ENCODE assay signal across 17 cellular contexts in the genomic region with DNA sequence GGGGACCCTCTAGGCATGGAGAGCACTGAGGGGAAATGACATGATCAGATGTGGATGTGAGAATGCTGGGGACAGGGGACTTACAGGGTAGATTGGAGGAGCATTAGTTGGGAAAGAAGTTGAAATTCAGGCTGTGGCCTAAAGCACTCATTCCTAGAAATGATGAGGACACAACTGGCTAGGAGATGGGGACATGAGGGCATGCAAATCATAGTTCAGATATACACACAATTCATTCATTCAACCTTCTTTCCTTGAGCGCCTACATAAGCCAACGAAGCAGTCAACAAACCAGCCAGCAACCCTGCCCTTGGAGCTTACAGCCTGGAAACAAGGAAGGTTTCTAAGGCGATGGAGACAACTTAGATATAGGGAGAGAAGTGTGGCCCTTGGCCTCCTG. TPM values are rescaled to one million over a fixed set of nuclear protein-coding genes. Genes with fewer than 3 reads are reported as not detected.
DNase-seq lines count a peak whose midpoint lies in the region; ATAC-seq and TF ChIP-seq lines count a peak whose summit lies in the region.
"Had no signal": no experiment of that assay in that cellular context is flagged by ENCODE, and none has a peak within 500 bp of the region (broad histone marks: within the 10 kb centered on the region; RNA-seq: fewer than 3 reads in every experiment).

No MANE protein-coding gene starts in this region.

- no peaks in the 10 kb centered on the region; the same call in 1 of the 2 replicates for H3K27me3 ChIP-seq in Caco-2 (replicated peaks; ENCODE audit: control insufficient read depth, insufficient read depth, low read length)

- peak overlapping the region; percentile 8 for H3K4me3 Mint-ChIP-seq in natural killer cell treated with Interleukin-12 subunit alpha and Interleukin-12 subunit beta and Interleukin-15 and Interleukin-18, amount 100 ng/mL, for 72 hours
- H3K4me3 Mint-ChIP-seq in natural killer cell (no peak overlapping the region), activated B cell treated with CpG ODN at 0.5 μM for 24 hours (no peak overlapping the region), Caco-2 (ENCODE audit: unreplicated experiment) (no peak overlapping the region)
- H3K4me3 Mint-ChIP-seq in stimulated activated effector memory CD8-positive, alpha-beta T cell treated with anti-CD3 and anti-CD28 coated beads, Interleukin-12 subunit alpha, Interleukin-12 subunit beta, amount 100 ng/mL, for 72 hours, result no peak overlapping the region
- H3K4me3 Mint-ChIP-seq: B cell; CD14-positive monocyte; CD8-positive, alpha-beta memory T cell had no signal

- peaks cover 8 to 36% of the 10 kb centered on the region in 2 donors for H3K4me1 Mint-ChIP-seq in natural killer cell treated with Interleukin-12 subunit alpha and Interleukin-12 subunit beta and Interleukin-15 and Interleukin-18, amount 100 ng/mL, for 72 hours (ENCODE audit: low read depth in 2 of 2)
- H3K4me1 Mint-ChIP-seq in natural killer cell (no peaks in the 10 kb centered on the region), activated B cell treated with CpG ODN at 0.5 μM for 24 hours (no peaks in the 10 kb centered on the region), Caco-2 (ENCODE audit: low read depth, unreplicated experiment) (no peaks in the 10 kb centered on the region)
- peaks cover 22% of the 10 kb centered on the region for H3K4me1 Mint-ChIP-seq in stimulated activated effector memory CD8-positive, alpha-beta T cell treated with anti-CD3 and anti-CD28 coated beads, Interleukin-12 subunit alpha, Interleukin-12 subunit beta, amount 100 ng/mL, for 72 hours
- H3K4me1 Mint-ChIP-seq: CD8-positive, alpha-beta memory T cell had no signal

- no TSS peak for BruUV-seq in Caco-2 (replicated peaks; lab: Mats Ljungman, UMichigan)

- CTCF ChIA-PET in activated B cell treated with CpG ODN at 0.5 μM for 24 hours (lab: Charles Lee), result interaction anchor here (0.5 to 1.3 kb wide), 3 partner anchors 52 to 116 kb away, joined by 3 to 5 read pairs (median 3); no protein-coding TSS in a partner anchor
- CTCF ChIA-PET in Caco-2 (lab: Charles Lee), result no interaction called here

- H3K9me3 Mint-ChIP-seq in natural killer cell treated with Interleukin-12 subunit alpha and Interleukin-12 subunit beta and Interleukin-15 and Interleukin-18, amount 100 ng/mL, for 72 hours, result no peaks in the 10 kb centered on the region
- H3K9me3 Mint-ChIP-seq in natural killer cell (no peaks in the 10 kb centered on the region), activated B cell treated with CpG ODN at 0.5 μM for 24 hours (no peaks in the 10 kb centered on the region), Caco-2 (ENCODE audit: unreplicated experiment) (no peaks in the 10 kb centered on the region)
- H3K9me3 Mint-ChIP-seq in stimulated activated effector memory CD8-positive, alpha-beta T cell treated with anti-CD3 and anti-CD28 coated beads, Interleukin-12 subunit alpha, Interleukin-12 subunit beta, amount 100 ng/mL, for 72 hours, result no peaks in the 10 kb centered on the region

- TF ChIP-seq CTCF in natural killer cell (IDR thresholded peaks at IDR 0.05) (no peak), activated B cell treated with CpG ODN at 0.5 μM for 24 hours (IDR thresholded peaks at IDR 0.05) (no peak), Caco-2 (IDR thresholded peaks at IDR 0.05; ENCODE audit: insufficient read depth in 1 of 2, low read depth in 1 of 2, low read length in 1 of 2, severe bottlenecking in 1 of 2, unreplicated experiment in 1 of 2) (no peak)

- no peaks in the 10 kb centered on the region for H3K4me1 ChIP-seq in Caco-2

- peak overlapping the region in 1 of 2 donors; percentile 57 for H3K27ac Mint-ChIP-seq in natural killer cell treated with Interleukin-12 subunit alpha and Interleukin-12 subunit beta and Interleukin-15 and Interleukin-18, amount 100 ng/mL, for 72 hours
- no peak overlapping the region for H3K27ac Mint-ChIP-seq in natural killer cell
- H3K27ac Mint-ChIP-seq in activated B cell treated with CpG ODN at 0.5 μM for 24 hours, result peak overlapping the region; percentile 26
- peak overlapping the region; percentile 23 for H3K27ac Mint-ChIP-seq in stimulated activated effector memory CD8-positive, alpha-beta T cell treated with anti-CD3 and anti-CD28 coated beads, Interleukin-12 subunit alpha, Interleukin-12 subunit beta, amount 100 ng/mL, for 72 hours
- no peak overlapping the region for H3K27ac Mint-ChIP-seq in Caco-2 (ENCODE audit: unreplicated experiment)
- H3K27ac Mint-ChIP-seq: B cell; CD8-positive, alpha-beta memory T cell had no signal

- no peaks in the 10 kb centered on the region for H3K36me3 Mint-ChIP-seq in natural killer cell treated with Interleukin-12 subunit alpha and Interleukin-12 subunit beta and Interleukin-15 and Interleukin-18, amount 100 ng/mL, for 72 hours
- H3K36me3 Mint-ChIP-seq in natural killer cell (no peaks in the 10 kb centered on the region), activated B cell treated with CpG ODN at 0.5 μM for 24 hours (ENCODE audit: low read depth) (peaks cover 90% of the 10 kb centered on the region), Caco-2 (ENCODE audit: insufficient read depth, unreplicated experiment) (no peaks in the 10 kb centered on the region)
- peaks cover 14% of the 10 kb centered on the region for H3K36me3 Mint-ChIP-seq in stimulated activated effector memory CD8-positive, alpha-beta T cell treated with anti-CD3 and anti-CD28 coated beads, Interleukin-12 subunit alpha, Interleukin-12 subunit beta, amount 100 ng/mL, for 72 hours

- no peaks in the 10 kb centered on the region for H3K36me3 ChIP-seq in Caco-2 (ENCODE audit: control insufficient read depth, insufficient read depth, low read length)

- POLR2A ChIA-PET in activated B cell treated with CpG ODN at 0.5 μM for 24 hours (lab: Charles Lee) (interaction anchor here (1.0 to 1.6 kb wide), 2 partner anchors 9 to 13 kb away, joined by 4 to 5 read pairs; no protein-coding TSS in a partner anchor), Caco-2 (lab: Charles Lee) (no interaction called here)

- intact Hi-C loops in natural killer cell (cut with micrococcal nuclease), result no loop called here
- intact Hi-C loops in activated B cell treated with CpG ODN at 0.5 μM for 24 hours (cut with micrococcal nuclease), result loop anchor here (10.0 kb wide), 1 partner anchor 47 kb away; no protein-coding TSS in a partner anchor
- intact Hi-C loops in Caco-2 (cut with micrococcal nuclease; ENCODE audit: unreplicated experiment), result loop anchor here (10.0 kb wide), 1 partner anchor 63 kb away; a partner anchor contains a TSS

- H3K27me3 Mint-ChIP-seq in natural killer cell treated with Interleukin-12 subunit alpha and Interleukin-12 subunit beta and Interleukin-15 and Interleukin-18, amount 100 ng/mL, for 72 hours, result peaks cover 6 to 14% of the 10 kb centered on the region in 2 donors
- peaks cover 0 to 8% of the 10 kb centered on the region in 2 donors for H3K27me3 Mint-ChIP-seq in natural killer cell (ENCODE audit: low read depth in 2 of 2)
- no peaks in the 10 kb centered on the region for H3K27me3 Mint-ChIP-seq in activated B cell treated with CpG ODN at 0.5 μM for 24 hours
- peaks cover 26% of the 10 kb centered on the region for H3K27me3 Mint-ChIP-seq in Caco-2 (ENCODE audit: insufficient read depth, unreplicated experiment)
- H3K27me3 Mint-ChIP-seq: B cell had no signal

- DNase-seq in natural killer cell treated with Interleukin-12 subunit alpha and Interleukin-12 subunit beta and Interleukin-15 and Interleukin-18, amount 100 ng/mL, for 72 hours (ENCODE audit: low spot score), result no peak
- DNase-seq in natural killer cell, result no peak
- no peak for DNase-seq in activated B cell treated with CpG ODN at 0.5 μM for 24 hours
- DNase-seq in stimulated activated effector memory CD8-positive, alpha-beta T cell treated with anti-CD3 and anti-CD28 coated beads, Interleukin-12 subunit alpha, Interleukin-12 subunit beta, amount 100 ng/mL, for 72 hours (ENCODE audit: low spot score in 2 of 2), result no peak
- DNase-seq in T-helper 1 cell, result no peak
- DNase-seq in Caco-2, result no peak
- no peak for DNase-seq in SHP77 (lab: John Stamatoyannopoulos, UW)
- DNase-seq: ACHN; CD8-positive, alpha-beta memory T cell; DMS53; GF-D8 had no signal

- ATAC-seq in natural killer cell treated with Interleukin-12 subunit alpha and Interleukin-12 subunit beta and Interleukin-15 and Interleukin-18, amount 100 ng/mL, for 72 hours, result no peak
- ATAC-seq in natural killer cell (no peak), activated B cell treated with CpG ODN at 0.5 μM for 24 hours (ENCODE audit: low read depth) (no peak)
- ATAC-seq in stimulated activated effector memory CD8-positive, alpha-beta T cell treated with anti-CD3 and anti-CD28 coated beads, Interleukin-12 subunit alpha, Interleukin-12 subunit beta, amount 100 ng/mL, for 72 hours, result no peak
- ATAC-seq: HCT116, K562 had no signal

- no peak overlapping the region for H3K4me3 ChIP-seq in Caco-2 (ENCODE audit: low read depth, low read length)
- H3K4me3 ChIP-seq: K562 had no signal

- no peaks in the 10 kb centered on the region for H3K9me3 ChIP-seq in Caco-2

RNA-seq across cellular contexts. Expression of a gene that starts 14.2 kb away (rescaled TPM):
- 10 to 100 TPM in 1 of 2 donors, 1 to 10 TPM in 1; 5.0 to 47.9 TPM for total RNA-seq in natural killer cell treated with Interleukin-12 subunit alpha and Interleukin-12 subunit beta and Interleukin-15 and Interleukin-18, amount 100 ng/mL, for 72 hours
- total RNA-seq in natural killer cell, result 100 to 1,000 TPM in 1 of 3 donors, 1 to 10 TPM in 2; 3.8 to 274 (median 8.2) TPM
- 141 and 152 TPM in 2 replicates for total RNA-seq in activated B cell treated with CpG ODN at 0.5 μM for 24 hours
- total RNA-seq in Caco-2 (2022), result not detected in 2 replicates
- total RNA-seq: A172, H4 had no signal

Comparison
In these comparisons a context has a peak if more than half of its experiments do, and no peak if none do; other contexts are left out.
1. H3K27ac Mint-ChIP-seq: peak in activated B cell treated with CpG ODN at 0.5 μM for 24 hours (single experiment) and stimulated activated effector memory CD8-positive, alpha-beta T cell treated with anti-CD3 and anti-CD28 coated beads, Interleukin-12 subunit alpha, Interleukin-12 subunit beta, amount 100 ng/mL, for 72 hours (single experiment); none in natural killer cell (0 of 2) and Caco-2 (single experiment).